In genomic region chr6:17293395-17293794, GRCh38 we compare ENCODE assay signal across 31 cellular contexts. TPM values are rescaled to one million over a fixed set of nuclear protein-coding genes. Genes with fewer than 3 reads are reported as not detected.
"Had no signal": no experiment of that assay in that cellular context is flagged by ENCODE, and none has a peak within 500 bp of the region (broad histone marks: within the 10 kb centered on the region; RNA-seq: fewer than 3 reads in every experiment).

No MANE protein-coding gene starts in this region.

- DNase-seq: activated CD4-positive, alpha-beta memory T cell treated with anti-CD3 and anti-CD28 coated beads for 36 hours; activated CD4-positive, alpha-beta T cell treated with anti-CD3 and anti-CD28 coated beads for 36 hours; activated CD4-positive, alpha-beta T cell treated with anti-CD3 and anti-CD28 coated beads, Interleukin-2, amount 10 ng/mL, durations not matched to agents 24 days and 14 days; activated CD4-positive, CD25-positive, alpha-beta regulatory T cell; activated CD4-positive, CD25-positive, alpha-beta regulatory T cell treated with anti-CD3 and anti-CD28 coated beads, Interleukin-2, amount 50 U/mL, for 72 hours; activated CD8-positive, alpha-beta memory T cell treated with anti-CD3 and anti-CD28 coated beads, Interleukin-2, amount 10 ng/mL, durations not matched to agents 7 days and 5 days; activated CD8-positive, alpha-beta memory T cell treated with anti-CD3 and anti-CD28 coated beads, Interleukin-2, amount 50 U/mL, for 4 hours; activated CD8-positive, alpha-beta T cell treated with anti-CD3 and anti-CD28 coated beads, Interleukin-2, amount 10 ng/mL, durations not matched to agents 7 days and 5 days; activated effector memory CD4-positive, alpha-beta T cell treated with anti-CD3 and anti-CD28 coated beads, Interleukin-2, amount 50 U/mL, for 16 hours; activated naive CD4-positive, alpha-beta T cell treated with anti-CD3 and anti-CD28 coated beads for 36 hours; activated naive CD8-positive, alpha-beta T cell treated with anti-CD3 and anti-CD28 coated beads, Interleukin-2, amount 10 ng/mL, durations not matched to agents 7 days and 5 days; activated T-cell treated with anti-CD3 and anti-CD28 coated beads, Interleukin-2, amount 50 U/mL, for 1 hour; activated T-cell treated with anti-CD3 and anti-CD28 coated beads, Interleukin-2, amount 50 U/mL, for 48 hours; dorsolateral prefrontal cortex; effector memory CD4-positive, alpha-beta T cell; endodermal cell; foreskin fibroblast; T-helper 2 cell had no signal

- H3K27ac ChIP-seq: ascending aorta, breast epithelium, coronary artery, dorsolateral prefrontal cortex had no signal

- H3K27ac Mint-ChIP-seq: activated CD4-positive, alpha-beta memory T cell treated with anti-CD3 and anti-CD28 coated beads for 36 hours; activated CD4-positive, alpha-beta T cell treated with anti-CD3 and anti-CD28 coated beads for 36 hours; activated CD4-positive, alpha-beta T cell treated with anti-CD3 and anti-CD28 coated beads, Interleukin-2, amount 10 ng/mL, durations not matched to agents 24 days and 14 days; activated CD8-positive, alpha-beta memory T cell treated with anti-CD3 and anti-CD28 coated beads, Interleukin-2, amount 10 ng/mL, durations not matched to agents 7 days and 5 days; activated CD8-positive, alpha-beta T cell treated with anti-CD3 and anti-CD28 coated beads, Interleukin-2, amount 10 ng/mL, durations not matched to agents 7 days and 5 days; activated naive CD4-positive, alpha-beta T cell treated with anti-CD3 and anti-CD28 coated beads for 36 hours; activated naive CD4-positive, alpha-beta T cell treated with anti-CD3 and anti-CD28 coated beads, Interleukin-2, amount 50 U/mL, for 24 hours; activated naive CD8-positive, alpha-beta T cell treated with anti-CD3 and anti-CD28 coated beads, Interleukin-2, amount 10 ng/mL, durations not matched to agents 7 days and 5 days; activated T-helper 1 cell treated with anti-CD3 and anti-CD28 coated beads, Interleukin-12 subunit alpha, Interleukin-12 subunit beta, Interleukin-2, Interleukin-4 antibody, amounts not matched to agents 30 ng/mL and 10 ng/mL and 1 ng/mL, durations not matched to agents 14 hours and 24 hours and 36 hours; activated T-helper 2 cell treated with anti-CD3 and anti-CD28 coated beads, Interferon-gamma antibody, Interleukin-2, Interleukin-4, amounts not matched to agents 10 μg/mL and 5 μg/mL and 100 μg/mL, durations not matched to agents 14 hours and 24 hours and 36 hours; brain; dendritic cell treated with granulocyte-macrophage colony-stimulating factor and Interleukin-4, amounts not matched to agents 40 ng/mL and 50 ng/mL, for 4 days; endodermal cell had no signal

- H3K4me3 ChIP-seq: ascending aorta, breast epithelium, coronary artery, dorsolateral prefrontal cortex, gastroesophageal sphincter had no signal

- H3K9me3 ChIP-seq: ascending aorta, breast epithelium, gastroesophageal sphincter had no signal

- H3K27me3 ChIP-seq: ascending aorta, breast epithelium, dorsolateral prefrontal cortex, gastroesophageal sphincter had no signal

- ATAC-seq: activated CD4-positive, alpha-beta T cell treated with anti-CD3 and anti-CD28 coated beads for 36 hours; activated CD8-positive, alpha-beta memory T cell treated with anti-CD3 and anti-CD28 coated beads, Interleukin-2, amount 10 ng/mL, durations not matched to agents 7 days and 5 days; activated CD8-positive, alpha-beta T cell treated with anti-CD3 and anti-CD28 coated beads, Interleukin-2, amount 10 ng/mL, durations not matched to agents 7 days and 5 days; esophagus mucosa; gastroesophageal sphincter had no signal

- H3K36me3 Mint-ChIP-seq: activated CD4-positive, alpha-beta memory T cell treated with anti-CD3 and anti-CD28 coated beads for 36 hours; activated CD8-positive, alpha-beta memory T cell treated with anti-CD3 and anti-CD28 coated beads, Interleukin-2, amount 10 ng/mL, durations not matched to agents 7 days and 5 days; activated naive CD4-positive, alpha-beta T cell treated with anti-CD3 and anti-CD28 coated beads, Interleukin-2, amount 50 U/mL, for 24 hours; activated naive CD8-positive, alpha-beta T cell treated with anti-CD3 and anti-CD28 coated beads, Interleukin-2, amount 10 ng/mL, durations not matched to agents 7 days and 5 days had no signal

- H3K36me3 ChIP-seq: ascending aorta, breast epithelium had no signal

- H3K9me3 Mint-ChIP-seq: activated CD4-positive, alpha-beta memory T cell treated with anti-CD3 and anti-CD28 coated beads for 36 hours; activated CD4-positive, alpha-beta T cell treated with anti-CD3 and anti-CD28 coated beads, Interleukin-2, amount 10 ng/mL, durations not matched to agents 24 days and 14 days; activated naive CD4-positive, alpha-beta T cell treated with anti-CD3 and anti-CD28 coated beads for 36 hours; activated naive CD4-positive, alpha-beta T cell treated with anti-CD3 and anti-CD28 coated beads, Interleukin-2, amount 50 U/mL, for 24 hours; activated naive CD8-positive, alpha-beta T cell treated with anti-CD3 and anti-CD28 coated beads, Interleukin-2, amount 10 ng/mL, durations not matched to agents 7 days and 5 days; activated T-helper 1 cell treated with anti-CD3 and anti-CD28 coated beads, Interleukin-12 subunit alpha, Interleukin-12 subunit beta, Interleukin-2, Interleukin-4 antibody, amounts not matched to agents 30 ng/mL and 10 ng/mL and 1 ng/mL, durations not matched to agents 14 hours and 24 hours and 36 hours; activated T-helper 2 cell treated with anti-CD3 and anti-CD28 coated beads, Interferon-gamma antibody, Interleukin-2, Interleukin-4, amounts not matched to agents 10 μg/mL and 5 μg/mL and 100 μg/mL, durations not matched to agents 14 hours and 24 hours and 36 hours; central memory CD8-positive, alpha-beta T cell; dendritic cell treated with granulocyte-macrophage colony-stimulating factor and Interleukin-4, amounts not matched to agents 40 ng/mL and 50 ng/mL, for 4 days; endodermal cell had no signal

- H3K4me1 ChIP-seq: breast epithelium had no signal

RNA-seq across cellular contexts. Expression of gene RBM24, which starts 12.2 kb away (rescaled TPM):
- total RNA-seq: activated CD4-positive, alpha-beta memory T cell treated with anti-CD3 and anti-CD28 coated beads for 36 hours; activated CD4-positive, alpha-beta T cell treated with anti-CD3 and anti-CD28 coated beads for 36 hours; activated CD4-positive, alpha-beta T cell treated with anti-CD3 and anti-CD28 coated beads, Interleukin-2, amount 10 ng/mL, durations not matched to agents 24 days and 14 days; activated CD8-positive, alpha-beta memory T cell treated with anti-CD3 and anti-CD28 coated beads for 36 hours; activated CD8-positive, alpha-beta memory T cell treated with anti-CD3 and anti-CD28 coated beads, Interleukin-2, amount 10 ng/mL, durations not matched to agents 7 days and 5 days; activated CD8-positive, alpha-beta T cell treated with anti-CD3 and anti-CD28 coated beads, Interleukin-2, amount 10 ng/mL, durations not matched to agents 7 days and 5 days; activated naive CD4-positive, alpha-beta T cell treated with anti-CD3 and anti-CD28 coated beads for 36 hours; activated naive CD8-positive, alpha-beta T cell treated with anti-CD3 and anti-CD28 coated beads, Interleukin-2, amount 10 ng/mL, durations not matched to agents 7 days and 5 days; activated T-helper 1 cell treated with anti-CD3 and anti-CD28 coated beads, Interleukin-12 subunit alpha, Interleukin-12 subunit beta, Interleukin-2, Interleukin-4 antibody, amounts not matched to agents 30 ng/mL and 10 ng/mL and 1 ng/mL, durations not matched to agents 14 hours and 24 hours and 36 hours; activated T-helper 2 cell treated with anti-CD3 and anti-CD28 coated beads, Interferon-gamma antibody, Interleukin-2, Interleukin-4, amounts not matched to agents 10 μg/mL and 5 μg/mL and 100 μg/mL, durations not matched to agents 14 hours and 24 hours and 36 hours; T-helper 1 cell treated with Interleukin-12 subunit alpha and Interleukin-12 subunit beta and Interleukin-4 antibody, amounts not matched to agents 30 ng/mL and 1 ng/mL, for 36 hours had no signal
